In genomic region chr1:27868556-27868931, GRCh38 we compare ENCODE assay signal across 10 cellular contexts. TPM values are rescaled to one million over a fixed set of nuclear protein-coding genes. Genes with fewer than 3 reads are reported as not detected.
DNase-seq lines count a peak whose midpoint lies in the region; ATAC-seq and TF ChIP-seq lines count a peak whose summit lies in the region.
"Had no signal": no experiment of that assay in that cellular context is flagged by ENCODE, and none has a peak within 500 bp of the region (broad histone marks: within the 10 kb centered on the region; RNA-seq: fewer than 3 reads in every experiment).

No MANE protein-coding gene starts in this region.

- H3K27ac ChIP-seq in fibroblast of lung (ENCODE audit: insufficient read depth, low read length), result no peak overlapping the region

- no peaks in the 10 kb centered on the region for H3K79me2 ChIP-seq in fibroblast of lung (ENCODE audit: control insufficient read depth, insufficient read depth, low read length)

- no peaks in the 10 kb centered on the region for H3K9me3 ChIP-seq in T-helper 17 cell (ENCODE audit: control insufficient read depth, low read length, poor library complexity, severe bottlenecking)
- H3K9me3 ChIP-seq in fibroblast of lung (ENCODE audit: control insufficient read depth, insufficient read depth, low read depth, low read length), result no peaks in the 10 kb centered on the region

- H3K36me3 ChIP-seq in fibroblast of lung (ENCODE audit: control insufficient read depth, insufficient read depth, low read length), result no peaks in the 10 kb centered on the region

- no peaks in the 10 kb centered on the region for H3K4me1 ChIP-seq in fibroblast of lung (ENCODE audit: control insufficient read depth, extremely low read depth, insufficient read depth, low read length)

- H3K27me3 Mint-ChIP-seq in activated T-cell treated with anti-CD3 and anti-CD28 coated beads, Interleukin-2, amount 50 U/mL, for 72 hours (ENCODE audit: low read depth), result no peaks in the 10 kb centered on the region
- no peaks in the 10 kb centered on the region for H3K27me3 Mint-ChIP-seq in T-helper 17 cell
- no peaks in the 10 kb centered on the region for H3K27me3 Mint-ChIP-seq in stimulated activated naive CD8-positive, alpha-beta T cell treated with anti-CD3 and anti-CD28 coated beads, Interleukin-15, amount 100 ng/mL, for 72 hours

- H3K4me2 ChIP-seq in fibroblast of lung (ENCODE audit: extremely low read depth, insufficient read depth, low read length), result no peak overlapping the region

- TF ChIP-seq CTCF in fibroblast of lung (conservative IDR thresholded peaks at IDR 0.05 in 1 of 2, IDR thresholded peaks at IDR 0.05 in 1 of 2; ENCODE audit: low read depth in 1 of 2, low read length in 2 of 2), result no peak

- no peak overlapping the region for H3K4me3 ChIP-seq in fibroblast of lung (replicated peaks in 1 of 4; ENCODE audit: control extremely low read depth in 1 of 4, insufficient read depth in 1 of 4, low read depth in 3 of 4, low read length in 4 of 4)

- peak overlapping the region; percentile 93 for H3K27ac Mint-ChIP-seq in activated T-cell treated with anti-CD3 and anti-CD28 coated beads, Interleukin-2, amount 50 U/mL, for 72 hours
- peak overlapping the region; percentile 94 for H3K27ac Mint-ChIP-seq in T-helper 17 cell
- H3K27ac Mint-ChIP-seq in stimulated activated naive CD8-positive, alpha-beta T cell treated with anti-CD3 and anti-CD28 coated beads, Interleukin-15, amount 100 ng/mL, for 72 hours, result peak overlapping the region; percentile 96
- H3K27ac Mint-ChIP-seq: nephron progenitor cell had no signal

- no peak for DNase-seq in activated T-cell treated with anti-CD3 and anti-CD28 coated beads, Interleukin-2, amount 50 U/mL, for 72 hours
- DNase-seq in activated T-cell treated with anti-CD3 and anti-CD28 coated beads for 4 hours (no peak), T-helper 17 cell (no peak), fibroblast of lung (ENCODE audit: low read depth in 2 of 2) (no peak), left ventricle myocardium superior (no peak), NCI-H187 (lab: John Stamatoyannopoulos, UW) (no peak), NAMALWA (ENCODE audit: low spot score) (no peak)
- no peak for DNase-seq in stimulated activated naive CD8-positive, alpha-beta T cell treated with anti-CD3 and anti-CD28 coated beads, Interleukin-15, amount 100 ng/mL, for 72 hours
- DNase-seq: DMS79 treated with DMSO at 0.1 percent for 48 hours, nephron progenitor cell had no signal

- H4K20me1 ChIP-seq in fibroblast of lung (ENCODE audit: control insufficient read depth, extremely low read depth, insufficient read depth, low read length), result no peaks in the 10 kb centered on the region

- H2AFZ ChIP-seq in fibroblast of lung (ENCODE audit: low read length), result peak overlapping the region; percentile 21

- H3K36me3 Mint-ChIP-seq in activated T-cell treated with anti-CD3 and anti-CD28 coated beads, Interleukin-2, amount 50 U/mL, for 72 hours (ENCODE audit: insufficient read depth in 2 of 2), result peaks cover 1 to 4% of the 10 kb centered on the region in 2 donors
- peaks cover 4% of the 10 kb centered on the region for H3K36me3 Mint-ChIP-seq in T-helper 17 cell (ENCODE audit: low read depth)

- no peak overlapping the region for H3K9ac ChIP-seq in fibroblast of lung (ENCODE audit: insufficient read depth, low read length)

- intact Hi-C loops in left ventricle myocardium superior (cut with micrococcal nuclease), result no loop called here

- no peaks in the 10 kb centered on the region for H3K9me3 Mint-ChIP-seq in activated T-cell treated with anti-CD3 and anti-CD28 coated beads, Interleukin-2, amount 50 U/mL, for 72 hours
- no peaks in the 10 kb centered on the region for H3K9me3 Mint-ChIP-seq in stimulated activated naive CD8-positive, alpha-beta T cell treated with anti-CD3 and anti-CD28 coated beads, Interleukin-15, amount 100 ng/mL, for 72 hours
- H3K9me3 Mint-ChIP-seq: nephron progenitor cell had no signal

- ATAC-seq in activated T-cell treated with anti-CD3 and anti-CD28 coated beads, Interleukin-2, amount 50 U/mL, for 72 hours (replicated peaks in 1 of 2), result no peak
- ATAC-seq in T-helper 17 cell (no peak), left ventricle myocardium superior (no peak)
- no peak for ATAC-seq in stimulated activated naive CD8-positive, alpha-beta T cell treated with anti-CD3 and anti-CD28 coated beads, Interleukin-15, amount 100 ng/mL, for 72 hours

- peak overlapping the region; percentile 81 to 87 for H3K4me3 Mint-ChIP-seq in activated T-cell treated with anti-CD3 and anti-CD28 coated beads, Interleukin-2, amount 50 U/mL, for 72 hours
- peak overlapping the region; percentile 85 for H3K4me3 Mint-ChIP-seq in T-helper 17 cell
- peak overlapping the region; percentile 80 to 87 for H3K4me3 Mint-ChIP-seq in stimulated activated naive CD8-positive, alpha-beta T cell treated with anti-CD3 and anti-CD28 coated beads, Interleukin-15, amount 100 ng/mL, for 72 hours
- H3K4me3 Mint-ChIP-seq: nephron progenitor cell had no signal

- H3K4me1 Mint-ChIP-seq in activated T-cell treated with anti-CD3 and anti-CD28 coated beads, Interleukin-2, amount 50 U/mL, for 72 hours (ENCODE audit: low read depth), result peaks cover 56% of the 10 kb centered on the region
- peaks cover 31% of the 10 kb centered on the region for H3K4me1 Mint-ChIP-seq in T-helper 17 cell
- H3K4me1 Mint-ChIP-seq in stimulated activated naive CD8-positive, alpha-beta T cell treated with anti-CD3 and anti-CD28 coated beads, Interleukin-15, amount 100 ng/mL, for 72 hours, result peaks cover 44% of the 10 kb centered on the region

- no peaks in the 10 kb centered on the region for H3K27me3 ChIP-seq in fibroblast of lung (ENCODE audit: control insufficient read depth, insufficient read depth, low read length)

RNA-seq across cellular contexts. Expression of gene THEMIS2, which starts 3.8 kb away (rescaled TPM):
- 10 to 100 TPM; 26.0 to 81.0 TPM for total RNA-seq in activated T-cell treated with anti-CD3 and anti-CD28 coated beads, Interleukin-2, amount 50 U/mL, for 72 hours
- total RNA-seq in T-helper 17 cell, result 10 to 100 TPM; 33.6 to 72.0 TPM
- total RNA-seq in fibroblast of lung, result 12.3 and 43.6 TPM in 2 replicates
- polyA plus RNA-seq in fibroblast of lung, result 4.0 and 6.0 TPM in 2 replicates
- polyA plus RNA-seq in fibroblast of lung (2012), result 4.1 and 6.1 TPM in 2 replicates
- 5.5 and 22.1 TPM in 2 replicates for polyA minus RNA-seq in fibroblast of lung (ENCODE audit: low replicate concordance)
- total RNA-seq in left ventricle myocardium superior, result 5.7 TPM

RNA-seq across cellular contexts. Expression of gene PPP1R8, which starts 38.0 kb away (rescaled TPM):
- total RNA-seq in activated T-cell treated with anti-CD3 and anti-CD28 coated beads, Interleukin-2, amount 50 U/mL, for 72 hours, result 10 to 100 TPM; 58.4 to 59.0 TPM
- 10 to 100 TPM; 19.6 to 21.4 TPM for total RNA-seq in T-helper 17 cell
- 48.9 and 50.6 TPM in 2 replicates for total RNA-seq in fibroblast of lung
- 42.2 and 49.8 TPM in 2 replicates for polyA plus RNA-seq in fibroblast of lung
- polyA plus RNA-seq in fibroblast of lung (2012), result 32.2 and 43.3 TPM in 2 replicates
- 32.5 and 74.8 TPM in 2 replicates for polyA minus RNA-seq in fibroblast of lung (ENCODE audit: low replicate concordance)
- total RNA-seq in left ventricle myocardium superior, result 25.8 TPM

RNA-seq across cellular contexts. Expression of gene RPA2, which starts 45.8 kb away (rescaled TPM):
- total RNA-seq in activated T-cell treated with anti-CD3 and anti-CD28 coated beads, Interleukin-2, amount 50 U/mL, for 72 hours, result 10 to 100 TPM; 84.7 to 96.1 TPM
- 10 to 100 TPM; 21.3 to 33.3 TPM for total RNA-seq in T-helper 17 cell
- total RNA-seq in fibroblast of lung, result 28.4 and 37.5 TPM in 2 replicates
- 25.7 and 38.8 TPM in 2 replicates for polyA plus RNA-seq in fibroblast of lung
- polyA plus RNA-seq in fibroblast of lung (2012), result 18.2 and 34.5 TPM in 2 replicates
- 4.7 and 19.3 TPM in 2 replicates for polyA minus RNA-seq in fibroblast of lung (ENCODE audit: low replicate concordance)
- total RNA-seq in left ventricle myocardium superior, result 25.5 TPM
